15 cellular contexts compared by ENCODE assay signal in the genomic region with DNA sequence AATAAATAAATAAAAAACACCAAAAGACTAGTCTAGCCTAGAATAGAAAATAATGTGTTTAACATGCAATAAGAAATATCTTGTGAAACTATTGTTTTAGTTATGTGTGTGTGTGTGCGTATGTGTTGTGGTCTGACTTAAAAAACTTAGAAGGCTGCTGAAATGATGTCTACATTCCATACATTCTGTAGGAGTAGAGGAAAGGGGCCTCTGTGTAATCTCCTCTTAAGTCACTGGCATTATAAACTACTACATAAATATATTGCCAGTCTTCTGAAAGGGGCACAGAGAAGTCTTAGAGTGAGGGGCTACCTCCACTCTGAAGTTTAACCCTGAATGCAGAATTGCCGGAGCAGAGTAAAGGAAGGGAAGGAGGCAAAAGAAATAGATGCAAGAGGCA.
DNase-seq lines count a peak whose midpoint lies in the region; ATAC-seq and TF ChIP-seq lines count a peak whose summit lies in the region.
"Had no signal": no experiment of that assay in that cellular context is flagged by ENCODE, and none has a peak within 500 bp of the region (broad histone marks: within the 10 kb centered on the region; RNA-seq: fewer than 3 reads in every experiment).

No MANE protein-coding gene starts in this region.

- H3K4me2 ChIP-seq in mesendoderm (ENCODE audit: low read length) = no peak overlapping the region

- H3K23ac ChIP-seq in mesendoderm (ENCODE audit: low read length) = no peak overlapping the region

- no peaks in the 10 kb centered on the region for H3K36me3 ChIP-seq in mesendoderm (ENCODE audit: control insufficient read depth, insufficient read depth, low read length)
- H3K36me3 ChIP-seq: colonic mucosa had no signal

- no peak overlapping the region for H3K18ac ChIP-seq in mesendoderm (ENCODE audit: low read length)

- H4K5ac ChIP-seq in mesendoderm (ENCODE audit: low read length) = no peak overlapping the region

- H3K36me3 Mint-ChIP-seq in glutamatergic neuron (ENCODE audit: unreplicated experiment) = no peaks in the 10 kb centered on the region
- H3K36me3 Mint-ChIP-seq in activated CD4-positive, alpha-beta T cell treated with anti-CD3 and anti-CD28 coated beads for 36 hours (ENCODE audit: low read depth) = peaks cover 2% of the 10 kb centered on the region
- peaks cover 3% of the 10 kb centered on the region for H3K36me3 Mint-ChIP-seq in activated T-cell treated with anti-CD3 and anti-CD28 coated beads, Interleukin-2, amount 50 U/mL, for 4 hours (ENCODE audit: insufficient read depth)
- H3K36me3 Mint-ChIP-seq: natural killer cell had no signal

- no peaks in the 10 kb centered on the region for H3K27me3 ChIP-seq in AG04450 (ENCODE audit: control insufficient read depth, insufficient read depth, low read length)
- no peaks in the 10 kb centered on the region for H3K27me3 ChIP-seq in mesendoderm (ENCODE audit: insufficient read depth, low read length, poor library complexity)
- H3K27me3 ChIP-seq: colonic mucosa had no signal

- H4K8ac ChIP-seq in mesendoderm (ENCODE audit: low read depth, low read length) = no peak overlapping the region

- H3K27ac ChIP-seq in AG04450 (ENCODE audit: low read depth, low read length) (peak overlapping the region; percentile 40), mesendoderm (ENCODE audit: low read depth, low read length) (no peak overlapping the region)
- H3K27ac ChIP-seq: colonic mucosa had no signal

- H3K27ac Mint-ChIP-seq in glutamatergic neuron (ENCODE audit: unreplicated experiment) = no peak overlapping the region
- no peak overlapping the region for H3K27ac Mint-ChIP-seq in activated CD4-positive, alpha-beta T cell treated with anti-CD3 and anti-CD28 coated beads for 36 hours
- H3K27ac Mint-ChIP-seq: natural killer cell had no signal

- no peaks in the 10 kb centered on the region for H3K27me3 Mint-ChIP-seq in glutamatergic neuron (ENCODE audit: unreplicated experiment)
- no peaks in the 10 kb centered on the region for H3K27me3 Mint-ChIP-seq in activated CD4-positive, alpha-beta T cell treated with anti-CD3 and anti-CD28 coated beads for 36 hours
- no peaks in the 10 kb centered on the region for H3K27me3 Mint-ChIP-seq in activated T-cell treated with anti-CD3 and anti-CD28 coated beads, Interleukin-2, amount 50 U/mL, for 4 hours (ENCODE audit: low read depth)

- no peaks in the 10 kb centered on the region for H3K79me1 ChIP-seq in mesendoderm (ENCODE audit: low read length)

- H3K9me3 Mint-ChIP-seq in glutamatergic neuron (ENCODE audit: unreplicated experiment) = no peaks in the 10 kb centered on the region
- no peaks in the 10 kb centered on the region for H3K9me3 Mint-ChIP-seq in activated CD4-positive, alpha-beta T cell treated with anti-CD3 and anti-CD28 coated beads for 36 hours (ENCODE audit: low read depth)
- H3K9me3 Mint-ChIP-seq in activated T-cell treated with anti-CD3 and anti-CD28 coated beads, Interleukin-2, amount 50 U/mL, for 4 hours = no peaks in the 10 kb centered on the region
- H3K9me3 Mint-ChIP-seq: natural killer cell had no signal

- H3K4me1 Mint-ChIP-seq in glutamatergic neuron (ENCODE audit: low read depth, unreplicated experiment) = no peaks in the 10 kb centered on the region
- no peaks in the 10 kb centered on the region for H3K4me1 Mint-ChIP-seq in activated CD4-positive, alpha-beta T cell treated with anti-CD3 and anti-CD28 coated beads for 36 hours
- no peaks in the 10 kb centered on the region for H3K4me1 Mint-ChIP-seq in activated T-cell treated with anti-CD3 and anti-CD28 coated beads, Interleukin-2, amount 50 U/mL, for 4 hours (ENCODE audit: low read depth)

- no peaks in the 10 kb centered on the region for H3K4me1 ChIP-seq in mesendoderm (ENCODE audit: control insufficient read depth, low read depth, low read length)
- H3K4me1 ChIP-seq: colonic mucosa had no signal

- no peak for ATAC-seq in GM18868 (IDR thresholded peaks at IDR 0.05; ENCODE audit: unreplicated experiment)
- no peak for ATAC-seq in activated CD4-positive, alpha-beta T cell treated with anti-CD3 and anti-CD28 coated beads for 36 hours
- ATAC-seq in activated T-cell treated with anti-CD3 and anti-CD28 coated beads, Interleukin-2, amount 50 U/mL, for 4 hours = no peak
- ATAC-seq: natural killer cell had no signal

- H2BK120ac ChIP-seq in mesendoderm (ENCODE audit: low read depth, low read length) = no peak overlapping the region

- no peaks in the 10 kb centered on the region for H3K9me3 ChIP-seq in AG04450 (ENCODE audit: control insufficient read depth, insufficient read depth, low read length)
- H3K9me3 ChIP-seq: colonic mucosa had no signal

- CTCF ChIA-PET in AG04450 (lab: Charles Lee) = interaction anchor here (0.8 kb wide), 1 partner anchor 649 kb away, joined by 3 read pairs; no protein-coding TSS in a partner anchor
- CTCF ChIA-PET in activated CD4-positive, alpha-beta T cell treated with anti-CD3 and anti-CD28 coated beads for 36 hours (lab: Charles Lee) = no interaction called here

- H2AK5ac ChIP-seq in mesendoderm (ENCODE audit: low read length) = no peak overlapping the region

- no peak overlapping the region for H3K4ac ChIP-seq in mesendoderm (ENCODE audit: low read depth, low read length)

- WGBS in mesendoderm (ENCODE audit: extremely low coverage, insufficient coverage, low lambda C conversion rate) = no CpG with 5 or more reads among the region's 2 CpGs

- no peak overlapping the region for H3K4me3 Mint-ChIP-seq in glutamatergic neuron (ENCODE audit: unreplicated experiment)
- no peak overlapping the region for H3K4me3 Mint-ChIP-seq in activated CD4-positive, alpha-beta T cell treated with anti-CD3 and anti-CD28 coated beads for 36 hours
- no peak overlapping the region for H3K4me3 Mint-ChIP-seq in activated T-cell treated with anti-CD3 and anti-CD28 coated beads, Interleukin-2, amount 50 U/mL, for 4 hours
- H3K4me3 Mint-ChIP-seq: natural killer cell had no signal

- TF ChIP-seq CTCF in AG04450 (IDR thresholded peaks at IDR 0.05; ENCODE audit: low read depth, low read length) (no peak), choroid plexus epithelial cell (conservative IDR thresholded peaks at IDR 0.05; ENCODE audit: low read depth, low read length) (no peak), glutamatergic neuron (IDR thresholded peaks at IDR 0.05; ENCODE audit: partially characterized antibody, unreplicated experiment) (no peak)

- no peaks in the 10 kb centered on the region for H3K79me2 ChIP-seq in mesendoderm (ENCODE audit: control insufficient read depth, insufficient read depth, low read length)

- no peak overlapping the region for H2BK15ac ChIP-seq in mesendoderm (replicated peaks; ENCODE audit: low read depth)

- H3K9ac ChIP-seq in mesendoderm (ENCODE audit: low read length) = no peak overlapping the region

- POLR2A ChIA-PET in AG04450 (lab: Yijun Ruan, JAX) = no interaction called here
- POLR2A ChIA-PET in activated CD4-positive, alpha-beta T cell treated with anti-CD3 and anti-CD28 coated beads for 36 hours (lab: Charles Lee) = no interaction called here

- intact Hi-C loops in activated CD4-positive, alpha-beta T cell treated with anti-CD3 and anti-CD28 coated beads for 36 hours (cut with DNase I, micrococcal nuclease) = no loop called here

- H3K4me3 ChIP-seq in AG04450 (ENCODE audit: low read depth, low read length) = no peak overlapping the region
- no peak overlapping the region for H3K4me3 ChIP-seq in choroid plexus epithelial cell (ENCODE audit: low read depth, low read length)
- no peak overlapping the region for H3K4me3 ChIP-seq in mesendoderm (ENCODE audit: low read length)
- H3K4me3 ChIP-seq: colonic mucosa had no signal

- no peak overlapping the region for H3K56ac ChIP-seq in mesendoderm (ENCODE audit: low read length)

- peak; percentile 51 for DNase-seq in AG04450 (ENCODE audit: low read depth, low spot score)
- peak; percentile 50 for DNase-seq in NCI-H226
- DNase-seq in choroid plexus epithelial cell (ENCODE audit: low read depth) = peak; percentile 92
- DNase-seq in mesendoderm = peak; percentile 17
- DNase-seq in glutamatergic neuron = no peak
- no peak for DNase-seq in activated CD4-positive, alpha-beta T cell treated with anti-CD3 and anti-CD28 coated beads for 36 hours
- DNase-seq in activated T-cell treated with anti-CD3 and anti-CD28 coated beads, Interleukin-2, amount 50 U/mL, for 4 hours = no peak
- DNase-seq: activated naive CD4-positive, alpha-beta T cell treated with anti-CD3 and anti-CD28 coated beads, Interleukin-2, amount 50 U/mL, for 16 hours; AML-193; colonic mucosa; left cardiac atrium; natural killer cell; NCI-H524 treated with DMSO at 0.1 percent for 48 hours; stimulated activated CD8-positive, alpha-beta memory T cell treated with anti-CD3 and anti-CD28 coated beads, Interleukin-4, amount 100 ng/mL, for 48 hours had no signal

- no peak overlapping the region for H2BK5ac ChIP-seq in mesendoderm (ENCODE audit: low read length)

Comparison
In these comparisons a context has a peak if more than half of its experiments do, and no peak if none do; other contexts are left out.
1. DNase-seq: peak in AG04450 (single experiment), NCI-H226 (single experiment), choroid plexus epithelial cell (single experiment) and mesendoderm (single experiment); none in glutamatergic neuron (single experiment), activated CD4-positive, alpha-beta T cell treated with anti-CD3 and anti-CD28 coated beads for 36 hours (single experiment) and activated T-cell treated with anti-CD3 and anti-CD28 coated beads, Interleukin-2, amount 50 U/mL, for 4 hours (single experiment).